8 cellular contexts compared by ENCODE assay signal in the genomic region with DNA sequence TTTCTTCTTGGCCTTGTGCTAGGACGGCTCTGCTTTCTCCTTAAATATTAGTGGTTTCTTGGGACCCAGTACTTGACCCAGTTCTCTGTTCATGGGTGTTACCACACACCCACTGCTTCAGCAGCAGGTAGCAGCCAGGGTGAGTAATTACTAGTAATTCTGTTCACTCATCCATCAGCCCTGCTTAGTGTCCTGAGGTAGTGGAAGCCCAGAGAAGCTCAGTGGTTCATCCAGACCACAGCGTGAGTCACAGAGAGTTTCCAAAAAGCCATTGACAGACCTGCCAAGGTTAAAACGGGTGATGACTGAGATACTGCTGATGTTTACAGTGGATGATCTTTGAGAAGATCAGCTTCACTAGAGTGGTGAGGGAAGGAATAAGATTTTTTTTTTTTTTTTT. TPM values are rescaled to one million over a fixed set of nuclear protein-coding genes. Genes with fewer than 3 reads are reported as not detected.
DNase-seq lines count a peak whose midpoint lies in the region; ATAC-seq and TF ChIP-seq lines count a peak whose summit lies in the region.

No MANE protein-coding gene starts in this region.

- no peaks in the 10 kb centered on the region for H3K4me1 ChIP-seq in gastroesophageal sphincter

- H3K9me3 ChIP-seq in gastroesophageal sphincter, result no peaks in the 10 kb centered on the region

- no peak for TF ChIP-seq CTCF in gastroesophageal sphincter (IDR thresholded peaks at IDR 0.05)

- peaks cover 0 to 71% of the 10 kb centered on the region in 2 donors for H3K36me3 ChIP-seq in gastroesophageal sphincter

- no peak overlapping the region for H3K4me3 ChIP-seq in gastroesophageal sphincter

- no peaks in the 10 kb centered on the region for H3K27me3 ChIP-seq in gastroesophageal sphincter

- ATAC-seq in GM19372 (IDR thresholded peaks at IDR 0.05; ENCODE audit: low read depth, unreplicated experiment), result peak; percentile 52
- ATAC-seq in HG03342 (IDR thresholded peaks at IDR 0.05; ENCODE audit: unreplicated experiment), result peak; percentile 92
- ATAC-seq in gastroesophageal sphincter, result no peak

- intact Hi-C loops in posterior vena cava (cut with DNase I), result no loop called here

- 82 to 95% methylated on average over 2 to 3 of the region's 3 CpGs for WGBS in gastroesophageal sphincter (ENCODE audit: low coverage in 1 of 2), 2 donors

- TF ChIP-seq POLR2A in gastroesophageal sphincter (IDR thresholded peaks at IDR 0.05), result no peak

- no peak for TF ChIP-seq EP300 in gastroesophageal sphincter (IDR thresholded peaks at IDR 0.05)

- H3K27ac ChIP-seq in gastroesophageal sphincter, result no peak overlapping the region

- DNase-seq in activated T-cell treated with anti-CD3 and anti-CD28 coated beads for 4 hours (peak; percentile 27), posterior vena cava (ENCODE audit: low spot score) (no peak), RPMI8226 (no peak), amniotic stem cell (lab: John Stamatoyannopoulos, UW) (no peak)
- DNase-seq in stimulated activated CD4-positive, alpha-beta T cell treated with anti-CD3 and anti-CD28 coated beads, Interleukin-12 subunit alpha, Interleukin-12 subunit beta, amount 100 ng/mL, for 4 hours, result peak; percentile 14

RNA-seq across cellular contexts. Expression of a gene that starts 51.7 kb away (rescaled TPM):
- total RNA-seq in gastroesophageal sphincter (10 to 100 TPM; 31.0 to 54.8 (median 46.2) TPM), posterior vena cava (10 to 100 TPM; 22.5 to 28.4 TPM)

Comparison
In these comparisons a context has a peak if more than half of its experiments do, and no peak if none do; other contexts are left out.
1. DNase-seq: peak in activated T-cell treated with anti-CD3 and anti-CD28 coated beads for 4 hours (single experiment) and stimulated activated CD4-positive, alpha-beta T cell treated with anti-CD3 and anti-CD28 coated beads, Interleukin-12 subunit alpha, Interleukin-12 subunit beta, amount 100 ng/mL, for 4 hours (single experiment); none in posterior vena cava (single experiment), RPMI8226 (single experiment) and amniotic stem cell (single experiment).